Comparison of ENCODE assay signal across 2 cellular contexts in the genomic region with DNA sequence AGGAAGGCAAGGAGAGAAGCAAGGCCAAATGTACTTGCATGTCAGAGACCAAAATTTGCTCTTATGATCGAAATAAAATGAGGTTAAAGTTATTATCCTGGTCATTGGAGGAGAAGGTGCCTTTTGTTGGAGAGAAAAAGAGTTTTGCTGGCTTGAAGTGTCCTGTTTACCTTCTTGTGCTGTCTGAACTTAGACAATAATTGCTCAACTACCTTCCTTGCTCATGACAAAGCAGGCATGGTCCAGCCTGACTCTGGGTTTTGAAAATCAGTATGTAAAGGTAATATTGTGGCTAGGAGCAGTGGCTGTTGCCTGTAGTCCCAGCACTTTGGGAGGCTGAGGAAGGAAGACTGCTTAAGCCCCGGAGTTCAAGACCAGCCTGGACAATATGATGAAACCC.
TF ChIP-seq lines count a peak whose summit lies in the region.

No MANE protein-coding gene starts in this region.

TF ChIP-seq in HepG2, 621 proteins besides CTCF, POLR2A, EP300 and RAD21 (continued from another document and continues in another):
- TF ChIP-seq ARID5B (CRISPR knock-in tag; IDR thresholded peaks at IDR 0.05) = peak; percentile 45; the same call in 1 of the 2 replicates
- TF ChIP-seq, protein P1, sequence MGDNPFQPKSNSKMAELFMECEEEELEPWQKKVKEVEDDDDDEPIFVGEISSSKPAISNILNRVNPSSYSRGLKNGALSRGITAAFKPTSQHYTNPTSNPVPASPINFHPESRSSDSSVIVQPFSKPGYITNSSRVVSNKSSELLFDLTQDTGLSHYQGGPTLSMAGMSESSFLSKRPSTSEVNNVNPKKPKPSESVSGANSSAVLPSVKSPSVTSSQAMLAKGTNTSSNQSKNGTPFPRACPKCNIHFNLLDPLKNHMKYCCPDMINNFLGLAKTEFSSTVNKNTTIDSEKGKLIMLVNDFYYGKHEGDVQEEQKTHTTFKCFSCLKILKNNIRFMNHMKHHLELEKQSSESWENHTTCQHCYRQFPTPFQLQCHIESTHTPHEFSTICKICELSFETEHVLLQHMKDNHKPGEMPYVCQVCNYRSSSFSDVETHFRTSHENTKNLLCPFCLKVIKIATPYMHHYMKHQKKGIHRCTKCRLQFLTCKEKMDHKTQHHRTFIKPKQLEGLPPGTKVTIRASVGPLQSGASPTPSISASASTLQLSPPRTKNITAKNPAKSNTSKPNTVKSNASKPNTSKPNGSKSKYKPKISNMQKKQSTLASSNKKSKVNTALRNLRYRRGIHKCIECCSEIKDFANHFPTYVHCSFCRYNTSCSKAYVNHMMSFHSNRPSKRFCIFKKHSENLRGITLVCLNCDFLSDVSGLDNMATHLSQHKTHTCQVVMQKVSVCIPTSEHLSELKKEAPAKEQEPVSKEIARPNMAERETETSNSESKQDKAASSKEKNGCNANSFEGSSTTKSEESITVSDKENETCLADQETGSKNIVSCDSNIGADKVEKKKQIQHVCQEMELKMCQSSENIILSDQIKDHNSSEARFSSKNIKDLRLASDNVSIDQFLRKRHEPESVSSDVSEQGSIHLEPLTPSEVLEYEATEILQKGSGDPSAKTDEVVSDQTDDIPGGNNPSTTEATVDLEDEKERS (CRISPR knock-in tag; IDR thresholded peaks at IDR 0.05) = no peak
- TF ChIP-seq, protein P2, sequence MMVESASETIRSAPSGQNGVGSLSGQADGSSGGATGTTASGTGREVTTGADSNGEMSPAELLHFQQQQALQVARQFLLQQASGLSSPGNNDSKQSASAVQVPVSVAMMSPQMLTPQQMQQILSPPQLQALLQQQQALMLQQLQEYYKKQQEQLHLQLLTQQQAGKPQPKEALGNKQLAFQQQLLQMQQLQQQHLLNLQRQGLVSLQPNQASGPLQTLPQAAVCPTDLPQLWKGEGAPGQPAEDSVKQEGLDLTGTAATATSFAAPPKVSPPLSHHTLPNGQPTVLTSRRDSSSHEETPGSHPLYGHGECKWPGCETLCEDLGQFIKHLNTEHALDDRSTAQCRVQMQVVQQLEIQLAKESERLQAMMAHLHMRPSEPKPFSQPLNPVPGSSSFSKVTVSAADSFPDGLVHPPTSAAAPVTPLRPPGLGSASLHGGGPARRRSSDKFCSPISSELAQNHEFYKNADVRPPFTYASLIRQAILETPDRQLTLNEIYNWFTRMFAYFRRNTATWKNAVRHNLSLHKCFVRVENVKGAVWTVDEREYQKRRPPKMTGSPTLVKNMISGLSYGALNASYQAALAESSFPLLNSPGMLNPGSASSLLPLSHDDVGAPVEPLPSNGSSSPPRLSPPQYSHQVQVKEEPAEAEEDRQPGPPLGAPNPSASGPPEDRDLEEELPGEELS (CRISPR knock-in tag; IDR thresholded peaks at IDR 0.05) = 0 out of 2 replicates have a peak, but pooled peaks have one; percentile 20
- TF ChIP-seq EED (CRISPR knock-in tag; IDR thresholded peaks at IDR 0.05) = no peak
- TF ChIP-seq POLR2AphosphoS5 (IDR thresholded peaks at IDR 0.05; ENCODE audit: low read depth, low read length) = no peak
- no peak for TF ChIP-seq ZNF3 (CRISPR knock-in tag; IDR thresholded peaks at IDR 0.05)
- TF ChIP-seq ZNF224 (CRISPR knock-in tag; IDR thresholded peaks at IDR 0.05) = no peak
- TF ChIP-seq CCAR2 (optimal IDR thresholded peaks at IDR 0.05; ENCODE audit: low read depth, low read length) = no peak
- no peak for TF ChIP-seq TFDP1 (CRISPR knock-in tag; IDR thresholded peaks at IDR 0.05; ENCODE audit: borderline replicate concordance)
- no peak for TF ChIP-seq ZNF747 (CRISPR knock-in tag; IDR thresholded peaks at IDR 0.05; ENCODE audit: borderline replicate concordance)
- TF ChIP-seq ZNF251 (CRISPR knock-in tag; IDR thresholded peaks at IDR 0.05) = no peak
- no peak for TF ChIP-seq PAWR (CRISPR knock-in tag; IDR thresholded peaks at IDR 0.05; ENCODE audit: borderline replicate concordance)
- TF ChIP-seq FOXA1 (IDR thresholded peaks at IDR 0.05) = no peak
- peak; percentile 19; the same call in 1 of the 2 replicates for TF ChIP-seq FOXA1 (CRISPR knock-in tag; IDR thresholded peaks at IDR 0.05)

TF ChIP-seq in neural cell, 6 proteins besides CTCF, POLR2A, EP300 and RAD21 (continued from another document):
- TF ChIP-seq SMC3 (conservative IDR thresholded peaks at IDR 0.05; ENCODE audit: poor library complexity) (no peak), POLR2AphosphoS5 (IDR thresholded peaks at IDR 0.05) (no peak), EZH2 (IDR thresholded peaks at IDR 0.05; ENCODE audit: borderline replicate concordance, insufficient read depth, low read length, poor library complexity, severe bottlenecking) (no peak), TAF1 (IDR thresholded peaks at IDR 0.05; ENCODE audit: low read depth) (no peak)
